8 cellular contexts compared by ENCODE assay signal in the genomic region with DNA sequence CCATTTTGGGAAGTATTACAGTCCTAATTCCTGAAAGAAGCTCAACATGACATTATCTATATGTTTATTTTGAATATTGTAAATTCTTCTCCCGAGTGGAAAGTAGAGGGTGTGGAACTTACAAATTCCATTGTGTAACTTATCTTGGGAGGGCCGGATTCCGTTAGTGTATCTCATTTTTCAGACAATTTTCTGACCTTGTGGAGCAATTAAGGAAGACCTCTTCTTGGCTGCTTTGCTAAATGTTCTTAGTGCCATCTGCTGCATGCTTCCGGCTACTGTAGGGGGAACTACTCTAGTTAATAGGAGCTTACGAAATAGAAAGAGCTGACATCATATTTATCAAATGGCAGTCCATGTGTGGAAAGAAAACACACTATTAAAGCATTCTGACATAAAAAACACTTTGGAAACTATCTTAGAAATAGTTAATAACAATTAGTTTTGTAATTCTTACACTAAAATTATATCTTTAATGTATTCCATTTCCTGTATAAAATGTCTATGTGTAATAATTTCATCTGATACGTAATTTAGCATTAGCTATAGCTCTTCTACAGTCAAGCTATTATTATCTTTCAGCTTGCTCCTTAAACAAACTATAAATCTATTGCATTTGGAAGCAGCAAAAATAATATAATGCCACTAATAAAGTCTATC. TPM values are rescaled to one million over a fixed set of nuclear protein-coding genes. Genes with fewer than 3 reads are reported as not detected.
DNase-seq lines count a peak whose midpoint lies in the region; ATAC-seq, FAIRE-seq and TF ChIP-seq lines count a peak whose summit lies in the region.

No MANE protein-coding gene starts in this region.

- no peaks in the 10 kb centered on the region for H3K4me1 Mint-ChIP-seq in WTC11

- BruUV-seq in HepG2 (replicated peaks; lab: Mats Ljungman, UMichigan) = no TSS peak

- H3K36me3 ChIP-seq in HepG2 (replicated peaks in 1 of 2; ENCODE audit: control insufficient read depth in 1 of 2, insufficient read depth in 2 of 2, low read length in 2 of 2) = no peaks in the 10 kb centered on the region

- no peak overlapping the region for H2AFZ ChIP-seq in HepG2 (ENCODE audit: low read length)

- no peaks in the 10 kb centered on the region for H3K36me3 Mint-ChIP-seq in WTC11

- no peaks in the 10 kb centered on the region for H3K4me1 ChIP-seq in HepG2 (ENCODE audit: insufficient read depth, low read length)

- no peaks in the 10 kb centered on the region for H4K20me1 ChIP-seq in HepG2 (ENCODE audit: insufficient read depth, low read length)

- TF ChIP-seq EP300 in HepG2 (IDR thresholded peaks at IDR 0.05; ENCODE audit: low read depth in 2 of 2, low read length in 2 of 2) (no peak), HepG2 (CRISPR knock-in tag; IDR thresholded peaks at IDR 0.05; ENCODE audit: borderline replicate concordance) (no peak)

- no peak overlapping the region for H3K27ac ChIP-seq in HepG2 (ENCODE audit: extremely low read length, insufficient read depth, low read length)

- no peak overlapping the region for H3K4me2 ChIP-seq in HepG2 (ENCODE audit: low read depth, low read length)

- H3K9ac ChIP-seq in HepG2 (ENCODE audit: insufficient read depth, low read depth, low read length) = no peak overlapping the region

- no peaks in the 10 kb centered on the region for H3K79me2 ChIP-seq in HepG2 (ENCODE audit: insufficient read depth, low read length)

- no peaks in the 10 kb centered on the region for H3K9me3 Mint-ChIP-seq in WTC11

- no peak for TF ChIP-seq POLR2A in HepG2 (IDR thresholded peaks at IDR 0.05; ENCODE audit: insufficient read depth in 1 of 2, low read depth in 2 of 2, low read length in 2 of 2)

- CTCF ChIA-PET in WTC11 (lab: Charles Lee) = interaction anchor here (0.5 to 3.0 kb wide), 32 partner anchors 9 to 1903 kb away, joined by 3 to 105 read pairs (median 4); no protein-coding TSS in a partner anchor
- CTCF ChIA-PET in HepG2 (lab: Yijun Ruan, JAX; ENCODE audit: low intra/inter-chr PET ratio, low total read pairs) = interaction anchor here (1.6 kb wide), 1 partner anchor 168 kb away, joined by 10 read pairs; no protein-coding TSS in a partner anchor

- H3K27ac Mint-ChIP-seq in WTC11 = no peak overlapping the region

- no peak for TF ChIP-seq RAD21 in HepG2 (CRISPR knock-in tag; IDR thresholded peaks at IDR 0.05)

- no peaks in the 10 kb centered on the region for H3K9me3 ChIP-seq in HepG2 (ENCODE audit: low read length)

- intact Hi-C loops in HepG2 (cut with micrococcal nuclease; ENCODE audit: unreplicated experiment) = loop anchor here (5.0 kb wide), 1 partner anchor 168 kb away; no protein-coding TSS in a partner anchor

- FAIRE-seq in A204.1 (lab: Jason Lieb, UNC) (peak; percentile 58), HepG2 (lab: Jason Lieb, UNC) (no peak)

- POLR2A ChIA-PET in WTC11 (lab: Charles Lee) (interaction anchor here (0.6 to 0.8 kb wide), 2 partner anchors 34 to 169 kb away, joined by 3 read pairs; no protein-coding TSS in a partner anchor), HepG2 (lab: Yijun Ruan, JAX) (no interaction called here)

- no peaks in the 10 kb centered on the region for H3K27me3 Mint-ChIP-seq in WTC11 (ENCODE audit: low read depth)

- no peak overlapping the region for H3K4me3 ChIP-seq in HepG2 (replicated peaks in 1 of 3; ENCODE audit: insufficient read depth in 1 of 3, low read depth in 2 of 3, low read length in 3 of 3)

- in situ Hi-C loops in HepG2 (cut with HindIII; ENCODE audit: extremely low pct_ligation_motif_present, low pct_unique_long_range_greater_than_20kb) = loop anchor here (10.0 kb wide), 1 partner anchor 166 kb away; no protein-coding TSS in a partner anchor

- no peaks in the 10 kb centered on the region for H3K27me3 ChIP-seq in HepG2 (ENCODE audit: control insufficient read depth in 1 of 2, insufficient read depth in 2 of 2, low read length in 2 of 2)

- ATAC-seq in HG03066 (IDR thresholded peaks at IDR 0.05; ENCODE audit: low read depth, unreplicated experiment) (peak; percentile 75), WTC11 (peak; percentile 82), HepG2 (0 out of 3 replicates have a peak, but pooled peaks have one; percentile 37)

- H3K4me3 Mint-ChIP-seq in WTC11 = no peak overlapping the region

- 0% methylated on average over 6 of the region's 6 CpGs for WGBS in HepG2 (ENCODE audit: low lambda C conversion rate)

- TF ChIP-seq CTCF in GM12872 (IDR thresholded peaks at IDR 0.05; ENCODE audit: insufficient read depth, low read depth, low read length) = peak; percentile 50
- peak; percentile 20; the same call in 1 of the 2 replicates for TF ChIP-seq CTCF in WTC11 (IDR thresholded peaks at IDR 0.05)
- peak; percentile 28; the same call in 1 of the 2 replicates for TF ChIP-seq CTCF in HepG2 (CRISPR knock-in tag; IDR thresholded peaks at IDR 0.05)

- DNase-seq in NCI-H2171 treated with DMSO at 0.1 percent for 48 hours (lab: John Stamatoyannopoulos, UW) = peak; percentile 42
- peak; percentile 23 for DNase-seq in WTC11 (ENCODE audit: low spot score)
- DNase-seq in HepG2 (ENCODE audit: low spot score) = peak; percentile 9
- DNase-seq in stimulated activated naive CD4-positive, alpha-beta T cell treated with Interleukin-2 at 50 U/mL for 16 hours (lab: John Stamatoyannopoulos, UW) = no peak
- no peak for DNase-seq in ecto neural progenitor cell (ENCODE audit: low spot score)

TF ChIP-seq in WTC11, 78 proteins besides CTCF, POLR2A, EP300 and RAD21 (continues in another document):
- TF ChIP-seq, protein P1, sequence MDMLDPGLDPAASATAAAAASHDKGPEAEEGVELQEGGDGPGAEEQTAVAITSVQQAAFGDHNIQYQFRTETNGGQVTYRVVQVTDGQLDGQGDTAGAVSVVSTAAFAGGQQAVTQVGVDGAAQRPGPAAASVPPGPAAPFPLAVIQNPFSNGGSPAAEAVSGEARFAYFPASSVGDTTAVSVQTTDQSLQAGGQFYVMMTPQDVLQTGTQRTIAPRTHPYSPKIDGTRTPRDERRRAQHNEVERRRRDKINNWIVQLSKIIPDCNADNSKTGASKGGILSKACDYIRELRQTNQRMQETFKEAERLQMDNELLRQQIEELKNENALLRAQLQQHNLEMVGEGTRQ (CRISPR knock-in tag; IDR thresholded peaks at IDR 0.05) = no peak
- TF ChIP-seq HMGA2 (CRISPR knock-in tag; IDR thresholded peaks at IDR 0.05) = no peak
- no peak for TF ChIP-seq USF1 (CRISPR knock-in tag; IDR thresholded peaks at IDR 0.05)

TF ChIP-seq in HepG2, 621 proteins besides CTCF, POLR2A, EP300 and RAD21:
- TF ChIP-seq ZFP41 (CRISPR knock-in tag; IDR thresholded peaks at IDR 0.05; ENCODE audit: borderline replicate concordance) = no peak
- no peak for TF ChIP-seq ZNF180 (CRISPR knock-in tag; IDR thresholded peaks at IDR 0.05; ENCODE audit: borderline replicate concordance, low read depth)
- no peak for TF ChIP-seq MEF2D (CRISPR knock-in tag; IDR thresholded peaks at IDR 0.05)

RNA-seq across cellular contexts. Expression of gene KCNQ5, which starts 41.5 kb away (rescaled TPM):
- 1.5 to 2.0 TPM (median 1.7 TPM) in 3 replicates for total RNA-seq in WTC11 (2021)
- not detected in 2 replicates for total RNA-seq in HepG2 (2016; rRNA removed; fragmentation: Illumina TruSeq; extraction: Trizol)
- not detected in 2 replicates for total RNA-seq in HepG2 (2016; cell fraction: cytosol; rRNA removed; fragmentation: Illumina TruSeq; extraction: Trizol; ENCODE audit: low read depth)
- not detected in 2 replicates for total RNA-seq in HepG2 (2016; cell fraction: insoluble cytoplasmic fraction; rRNA removed; fragmentation: Illumina TruSeq; extraction: Trizol)
- total RNA-seq in HepG2 (2016; cell fraction: membrane; rRNA removed; fragmentation: Illumina TruSeq; extraction: Trizol) = not detected in 2 replicates
- not detected in 2 replicates for total RNA-seq in HepG2 (2016; cell fraction: nucleus; rRNA removed; fragmentation: Illumina TruSeq; extraction: Trizol)
- polyA plus RNA-seq in HepG2 (2011; rRNA removed) = 0.04 TPM in 1 of 2 replicates, not detected in the other
- 0.05 TPM in 1 of 2 replicates, not detected in the other for polyA plus RNA-seq in HepG2 (2011; cell fraction: cytosol; rRNA removed)
- 0.05 TPM in 1 of 2 replicates, not detected in the other for polyA plus RNA-seq in HepG2 (2011; cell fraction: nucleus; rRNA removed)
- not detected in 2 replicates for polyA plus RNA-seq in HepG2 (2012)
- polyA plus RNA-seq in HepG2 (2016; cell fraction: cytosol; fragmentation: Illumina TruSeq; extraction: Trizol; ENCODE audit: low read depth) = not detected in 2 replicates
- polyA plus RNA-seq in HepG2 (2016; cell fraction: insoluble cytoplasmic fraction; fragmentation: Illumina TruSeq; extraction: Trizol; ENCODE audit: low read depth) = 0.11 TPM in 1 of 2 replicates, not detected in the other
- not detected in 2 replicates for polyA plus RNA-seq in HepG2 (2016; cell fraction: membrane; fragmentation: Illumina TruSeq; extraction: Trizol; ENCODE audit: low read depth)
- polyA plus RNA-seq in HepG2 (2016; cell fraction: nucleus; fragmentation: Illumina TruSeq; extraction: Trizol; ENCODE audit: insufficient read depth, low read depth) = 0.12 and 0.40 TPM in 2 replicates
- not detected in 2 replicates for polyA minus RNA-seq in HepG2 (2011; rRNA and poly(A)+ RNA removed; ENCODE audit: low replicate concordance)
- polyA minus RNA-seq in HepG2 (2011; cell fraction: cytosol; rRNA and poly(A)+ RNA removed) = not detected in 2 replicates
- polyA minus RNA-seq in HepG2 (2011; cell fraction: nucleus; rRNA and poly(A)+ RNA removed) = not detected in 2 replicates

Comparison
In these comparisons a context has a peak if more than half of its experiments do, and no peak if none do; other contexts are left out.
1. DNase-seq: peak in NCI-H2171 treated with DMSO at 0.1 percent for 48 hours (single experiment), WTC11 (single experiment) and HepG2 (single experiment); none in stimulated activated naive CD4-positive, alpha-beta T cell treated with Interleukin-2 at 50 U/mL for 16 hours (single experiment) and ecto neural progenitor cell (single experiment).
2. Peak in every context shown above with its lines, with median percentiles within 50 percentile points of each other: CTCF ChIP-seq and ATAC-seq.